ENCODE assay signal across 2 cellular contexts in the genomic region with DNA sequence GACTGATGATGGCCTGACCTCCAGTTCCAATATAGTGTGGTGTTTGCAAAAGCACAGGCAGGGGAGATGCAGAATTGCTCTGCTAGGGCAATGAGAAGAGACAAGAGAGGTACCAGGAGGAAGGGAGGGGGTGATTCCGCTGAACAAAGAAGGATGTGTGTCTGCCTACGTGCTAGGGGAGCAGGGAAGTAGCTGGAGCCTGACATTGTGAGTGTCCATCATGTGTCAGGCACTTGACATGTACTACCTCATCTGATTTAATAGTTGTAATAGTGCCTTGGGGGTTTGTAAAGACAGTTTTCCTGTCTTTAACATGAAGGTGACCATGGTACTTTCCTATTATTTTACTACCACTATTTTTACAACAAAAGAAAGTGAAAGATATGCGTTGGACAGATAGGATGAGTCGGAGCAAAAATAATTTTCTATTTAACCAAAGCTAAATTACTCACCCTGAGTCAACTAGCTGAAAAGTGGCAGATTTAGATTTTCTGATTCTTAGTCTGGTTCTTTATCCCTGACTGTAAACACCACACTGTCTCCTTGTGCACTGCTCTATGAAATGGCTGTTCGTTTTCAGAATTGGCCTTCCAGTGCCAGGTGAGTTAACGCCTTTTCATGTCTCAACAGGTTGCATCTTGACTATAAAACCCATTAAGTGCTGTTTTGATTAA.
TF ChIP-seq lines count a peak whose summit lies in the region.

No MANE protein-coding gene starts in this region.

TF ChIP-seq in IMR-90, 13 proteins besides CTCF, POLR2A, EP300 and RAD21:
- TF ChIP-seq FOS (IDR thresholded peaks at IDR 0.05; ENCODE audit: low read depth, low read length) (0 out of 2 replicates have a peak, but pooled peaks have one; percentile 18), CEBPB (IDR thresholded peaks at IDR 0.05; ENCODE audit: low read depth, low read length) (no peak)
TF ChIP-seq in IMR-90: peak in this region for 1.

TF ChIP-seq in neural cell, 6 proteins besides CTCF, POLR2A, EP300 and RAD21:
- TF ChIP-seq POLR2AphosphoS5 (IDR thresholded peaks at IDR 0.05) = peak; percentile 58
- no peak for TF ChIP-seq EZH2 (IDR thresholded peaks at IDR 0.05; ENCODE audit: borderline replicate concordance, insufficient read depth, low read length, poor library complexity, severe bottlenecking)
- no peak for TF ChIP-seq MXI1 (conservative IDR thresholded peaks at IDR 0.05; ENCODE audit: poor library complexity, severe bottlenecking)
